Comparison of ENCODE assay signal across 24 cellular contexts in the genomic region with DNA sequence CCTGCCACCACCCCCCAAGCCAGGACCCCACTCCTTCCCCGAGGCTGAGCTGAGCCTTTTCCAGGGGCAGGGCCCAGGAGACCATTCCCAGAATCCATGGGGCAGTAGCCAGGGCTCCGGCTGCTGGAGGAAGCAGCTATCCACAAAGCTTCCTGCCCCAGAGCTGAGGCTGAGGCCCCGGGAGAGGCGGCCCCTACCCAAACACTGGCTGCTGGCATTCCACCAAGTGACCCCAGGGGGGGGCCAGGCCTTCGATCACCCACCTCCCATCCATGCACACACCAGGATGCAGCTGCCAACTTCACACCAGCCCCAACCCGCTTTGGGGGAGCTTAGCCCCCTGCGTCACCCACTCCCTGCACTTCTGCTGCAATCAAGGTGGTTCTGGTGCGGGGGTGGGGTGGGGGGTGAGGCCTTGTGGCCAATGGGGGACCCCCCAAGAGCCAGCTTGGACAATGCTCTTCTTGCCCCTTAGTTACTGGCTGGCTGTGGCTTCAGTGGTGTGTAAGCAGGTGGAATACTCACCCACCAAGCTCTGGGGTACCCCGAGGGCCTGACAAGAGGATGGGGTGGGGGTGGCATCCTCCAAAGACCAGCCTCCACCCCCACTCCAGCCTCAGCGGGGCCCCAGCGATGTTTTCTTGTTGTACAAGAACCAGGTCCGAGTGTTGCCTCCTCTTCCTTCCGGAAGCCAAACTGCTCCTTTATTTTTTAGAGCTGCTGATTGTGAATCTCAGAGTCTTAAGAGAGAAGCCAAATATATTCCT. TPM values are rescaled to one million over a fixed set of nuclear protein-coding genes. Genes with fewer than 3 reads are reported as not detected.
A peak's percentile ranks its signal among the peaks of the same experiment; 100 is the strongest.
DNase-seq lines count a peak whose midpoint lies in the region; ATAC-seq and TF ChIP-seq lines count a peak whose summit lies in the region.
"Had no signal": no experiment of that assay in that cellular context is flagged by ENCODE, and none has a peak within 500 bp of the region (broad histone marks: within the 10 kb centered on the region; RNA-seq: fewer than 3 reads in every experiment).

No MANE protein-coding gene starts in this region.

- intact Hi-C loops in gastrocnemius medialis (cut with DNase I; ENCODE audit: low total_unique reads) (no loop called here), upper lobe of right lung (cut with DNase I) (no loop called here)

- TF ChIP-seq POLR2A in gastroesophageal sphincter (IDR thresholded peaks at IDR 0.05) (no peak), gastrocnemius medialis (IDR thresholded peaks at IDR 0.05) (no peak)

- H3K27me3 Mint-ChIP-seq in progenitor cell of endocrine pancreas: peaks cover 7% of the 10 kb centered on the region

- no peak overlapping the region for H3K4me3 Mint-ChIP-seq in progenitor cell of endocrine pancreas (ENCODE audit: low read depth)
- H3K4me3 Mint-ChIP-seq: activated CD4-positive, alpha-beta memory T cell treated with anti-CD3 and anti-CD28 coated beads for 36 hours; activated naive CD8-positive, alpha-beta T cell treated with anti-CD3 and anti-CD28 coated beads for 36 hours; neural crest cell had no signal

- H3K9me3 ChIP-seq in gastroesophageal sphincter (no peaks in the 10 kb centered on the region), gastrocnemius medialis (no peaks in the 10 kb centered on the region), upper lobe of right lung (no peaks in the 10 kb centered on the region)
- H3K9me3 ChIP-seq: MG63 had no signal

- no peak for TF ChIP-seq EP300 in gastroesophageal sphincter (IDR thresholded peaks at IDR 0.05)

- H3K36me3 ChIP-seq in gastroesophageal sphincter (peaks cover 0 to 61% of the 10 kb centered on the region in 2 donors), gastrocnemius medialis (peaks cover 0 to 37% of the 10 kb centered on the region in 2 donors), upper lobe of right lung (peaks cover 44% of the 10 kb centered on the region)

- DNase-seq in gastrocnemius medialis (no peak), upper lobe of right lung (no peak), progenitor cell of endocrine pancreas (ENCODE audit: low spot score, unreplicated experiment) (no peak)
- no peak for DNase-seq in stimulated activated CD4-positive, alpha-beta T cell treated with anti-CD3 and anti-CD28 coated beads, Interleukin-2, amount 100 ng/mL, for 48 hours
- DNase-seq: activated CD4-positive, alpha-beta memory T cell treated with anti-CD3 and anti-CD28 coated beads for 36 hours; activated CD4-positive, CD25-positive, alpha-beta regulatory T cell; activated CD8-positive, alpha-beta memory T cell treated with anti-CD3 and anti-CD28 coated beads, Interleukin-2, amount 50 U/mL, for 48 hours; activated naive CD8-positive, alpha-beta T cell treated with anti-CD3 and anti-CD28 coated beads for 36 hours; effector CD8-positive, alpha-beta T cell; erythroblast; foreskin keratinocyte; GOT3; MG63; NCI-H2081; NCI-H82; SHP77 had no signal

- H3K9me3 Mint-ChIP-seq in progenitor cell of endocrine pancreas (ENCODE audit: low read depth): no peaks in the 10 kb centered on the region
- H3K9me3 Mint-ChIP-seq: activated CD4-positive, alpha-beta memory T cell treated with anti-CD3 and anti-CD28 coated beads for 36 hours; activated naive CD8-positive, alpha-beta T cell treated with anti-CD3 and anti-CD28 coated beads for 36 hours; neural crest cell had no signal

- no peak for TF ChIP-seq CTCF in gastroesophageal sphincter (IDR thresholded peaks at IDR 0.05)
- no peak for TF ChIP-seq CTCF in gastrocnemius medialis (IDR thresholded peaks at IDR 0.05 in 4 of 5, conservative IDR thresholded peaks at IDR 0.05 in 1 of 5)
- no peak for TF ChIP-seq CTCF in upper lobe of right lung (IDR thresholded peaks at IDR 0.05)
- no peak for TF ChIP-seq CTCF in progenitor cell of endocrine pancreas (IDR thresholded peaks at IDR 0.05; ENCODE audit: unreplicated experiment)

- H3K36me3 Mint-ChIP-seq in progenitor cell of endocrine pancreas (ENCODE audit: insufficient read depth): peaks cover 3% of the 10 kb centered on the region

- ATAC-seq in gastroesophageal sphincter (no peak), gastrocnemius medialis (no peak), upper lobe of right lung (no peak), GM21717 (IDR thresholded peaks at IDR 0.05; ENCODE audit: unreplicated experiment) (no peak)
- ATAC-seq: foreskin keratinocyte had no signal

- H3K4me1 Mint-ChIP-seq in progenitor cell of endocrine pancreas (ENCODE audit: low read depth): peaks cover 4% of the 10 kb centered on the region

- in situ Hi-C loops in gastrocnemius medialis (cut with MboI; ENCODE audit: low sequenced_read_pairs in 4 of 4): no loop called here

- H3K27me3 ChIP-seq in gastroesophageal sphincter (peaks cover 21% of the 10 kb centered on the region), gastrocnemius medialis (no peaks in the 10 kb centered on the region), upper lobe of right lung (no peaks in the 10 kb centered on the region)
- H3K27me3 ChIP-seq: MG63 had no signal

- H3K4me1 ChIP-seq in gastroesophageal sphincter: peaks cover 0 to 84% (median 36%) of the 10 kb centered on the region in 3 donors
- H3K4me1 ChIP-seq in gastrocnemius medialis: peaks cover 50 to 64% of the 10 kb centered on the region in 2 donors
- peaks cover 20% of the 10 kb centered on the region for H3K4me1 ChIP-seq in upper lobe of right lung
- H3K4me1 ChIP-seq: foreskin keratinocyte had no signal

- H3K27ac Mint-ChIP-seq in progenitor cell of endocrine pancreas: no peak overlapping the region
- H3K27ac Mint-ChIP-seq: activated CD4-positive, alpha-beta memory T cell treated with anti-CD3 and anti-CD28 coated beads for 36 hours; activated naive CD8-positive, alpha-beta T cell treated with anti-CD3 and anti-CD28 coated beads for 36 hours had no signal

- 100% methylated on average over 1 of the region's 13 CpGs; no CpG with 5 or more reads in 1 of the 2 donors for WGBS in gastroesophageal sphincter (ENCODE audit: low coverage in 1 of 2), 2 donors

- H3K27ac ChIP-seq in angular gyrus (ENCODE audit: low read depth, low read length) (peak overlapping the region; percentile 99), gastroesophageal sphincter (peak overlapping the region in 3 of 4 donors; percentile 71 to 80 (median 75)), gastrocnemius medialis (peak overlapping the region in 3 of 4 donors; percentile 66 to 76 (median 67)), upper lobe of right lung (peak overlapping the region; percentile 63)
- H3K27ac ChIP-seq: foreskin keratinocyte had no signal

- peak overlapping the region in 1 of 2 donors; percentile 14 for H3K4me3 ChIP-seq in gastroesophageal sphincter
- H3K4me3 ChIP-seq in gastrocnemius medialis: no peak overlapping the region
- no peak overlapping the region for H3K4me3 ChIP-seq in upper lobe of right lung
- H3K4me3 ChIP-seq: MG63 had no signal

RNA-seq across cellular contexts. Expression of a gene that starts 16.8 kb away (rescaled TPM):
- total RNA-seq in gastroesophageal sphincter: 10 to 100 TPM; 19.1 to 46.4 (median 40.9) TPM
- 10 to 100 TPM; 42.5 to 60.2 (median 48.9) TPM for total RNA-seq in gastrocnemius medialis
- 46.7 TPM for total RNA-seq in upper lobe of right lung
- 55.2 and 55.6 TPM in 2 replicates for total RNA-seq in progenitor cell of endocrine pancreas

RNA-seq across cellular contexts. Expression of a gene that starts 22.0 kb away (rescaled TPM):
- total RNA-seq in gastroesophageal sphincter (1 to 10 TPM in 1 of 4 donors, under 1 TPM in 2, not detected in 1; 0.27 to 5.9 (median 0.47) TPM), gastrocnemius medialis (under 1 TPM in 1 of 4 donors, not detected in 3; 0.63 TPM), upper lobe of right lung (5.6 TPM), progenitor cell of endocrine pancreas (not detected in 2 replicates)
- total RNA-seq: activated CD4-positive, alpha-beta memory T cell treated with anti-CD3 and anti-CD28 coated beads for 36 hours; activated naive CD8-positive, alpha-beta T cell treated with anti-CD3 and anti-CD28 coated beads for 36 hours; cerebellum; lung microvascular endothelial cell; neural crest cell; OCI-LY7; subcutaneous adipose tissue had no signal

RNA-seq across cellular contexts. Expression of a gene that starts 39.7 kb away (rescaled TPM):
- total RNA-seq in gastroesophageal sphincter (10 to 100 TPM; 10.4 to 17.4 (median 16.4) TPM), gastrocnemius medialis (1 to 10 TPM; 2.7 to 6.2 (median 4.2) TPM), upper lobe of right lung (67.0 TPM), progenitor cell of endocrine pancreas (0.60 and 1.5 TPM in 2 replicates)

RNA-seq across cellular contexts. Expression of a gene that starts 45.9 kb away (rescaled TPM):
- total RNA-seq in gastroesophageal sphincter (1 to 10 TPM; 2.0 to 5.2 (median 3.7) TPM), gastrocnemius medialis (100 to 1,000 TPM; 110 to 588 (median 420) TPM), upper lobe of right lung (2.7 TPM), progenitor cell of endocrine pancreas (8.3 and 8.6 TPM in 2 replicates)
- total RNA-seq: activated CD4-positive, alpha-beta memory T cell treated with anti-CD3 and anti-CD28 coated beads for 36 hours; activated naive CD8-positive, alpha-beta T cell treated with anti-CD3 and anti-CD28 coated beads for 36 hours; foreskin keratinocyte; lung microvascular endothelial cell; OCI-LY7 had no signal
